In the genomic region with DNA sequence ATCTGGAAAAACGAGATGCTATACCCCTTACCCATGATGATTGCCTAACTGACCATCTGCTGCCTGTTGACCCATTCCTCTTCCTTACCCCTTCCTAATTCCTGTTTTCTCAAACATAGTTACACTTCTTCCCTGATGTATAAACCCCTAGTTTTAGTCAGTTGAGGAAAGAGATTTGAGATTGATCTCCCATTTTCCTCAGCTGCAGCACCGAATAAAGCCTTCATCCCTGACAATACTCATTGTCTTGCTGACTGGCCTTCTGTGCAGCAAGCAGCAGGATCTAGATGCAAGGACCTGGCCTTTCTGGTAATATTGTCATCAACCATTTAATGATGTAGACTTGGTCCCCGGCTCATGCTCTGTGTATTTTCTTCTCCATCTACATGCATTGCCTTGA, we compare ENCODE assay signal across 13 cellular contexts. TPM values are rescaled to one million over a fixed set of nuclear protein-coding genes. Genes with fewer than 3 reads are reported as not detected.
DNase-seq lines count a peak whose midpoint lies in the region; ATAC-seq and TF ChIP-seq lines count a peak whose summit lies in the region.
"Had no signal": no experiment of that assay in that cellular context is flagged by ENCODE, and none has a peak within 500 bp of the region (broad histone marks: within the 10 kb centered on the region; RNA-seq: fewer than 3 reads in every experiment).

No MANE protein-coding gene starts in this region.

- H2AFZ ChIP-seq in GM23338, result no peak overlapping the region; the same call in 1 of the 2 replicates

- H3K4me3 ChIP-seq in CD4-positive, CD25-positive, alpha-beta regulatory T cell (ENCODE audit: low read depth, low read length), result peak overlapping the region; percentile 66
- 0 out of 2 replicates have a peak overlapping the region, but pooled peaks have one; percentile 23 for H3K4me3 ChIP-seq in GM23338

- H3K4me2 ChIP-seq in GM23338, result peak overlapping the region; percentile 95

- H3K27ac ChIP-seq in CD4-positive, CD25-positive, alpha-beta regulatory T cell (ENCODE audit: insufficient read depth, low read length, poor library complexity, severe bottlenecking), result no peak overlapping the region
- no peak overlapping the region for H3K27ac ChIP-seq in GM23338 (ENCODE audit: low read depth)

- H3K9me3 ChIP-seq in CD4-positive, CD25-positive, alpha-beta regulatory T cell (ENCODE audit: control insufficient read depth in 2 of 2, low read length in 2 of 2), result peaks cover 16 to 28% of the 10 kb centered on the region in 2 experiments

- H3K36me3 ChIP-seq in CD4-positive, CD25-positive, alpha-beta regulatory T cell (ENCODE audit: control insufficient read depth, insufficient read depth, low read length), result peaks cover 24% of the 10 kb centered on the region
- H3K36me3 ChIP-seq in GM23338 (ENCODE audit: insufficient read depth), result no peaks in the 10 kb centered on the region; the same call in 1 of the 2 replicates

- no peaks in the 10 kb centered on the region for H3K27me3 ChIP-seq in CD4-positive, CD25-positive, alpha-beta regulatory T cell (ENCODE audit: control insufficient read depth, insufficient read depth, low read length)
- H3K27me3 ChIP-seq in GM23338 (ENCODE audit: insufficient read depth), result no peaks in the 10 kb centered on the region

- peaks cover 36% of the 10 kb centered on the region for H3K36me3 Mint-ChIP-seq in CD4-positive, CD25-positive, alpha-beta regulatory T cell
- H3K36me3 Mint-ChIP-seq in GM23338 (ENCODE audit: low read depth), result peaks cover 58% of the 10 kb centered on the region
- peaks cover 41% of the 10 kb centered on the region for H3K36me3 Mint-ChIP-seq in activated T-helper 17 cell treated with anti-CD3 and anti-CD28 coated beads, Interleukin-2, amount 50 U/mL, for 72 hours (ENCODE audit: low read depth)
- peaks cover 32 to 61% (median 41%) of the 10 kb centered on the region in 3 donors for H3K36me3 Mint-ChIP-seq in naive thymus-derived CD8-positive, alpha-beta T cell

- peaks cover 12% of the 10 kb centered on the region for H3K9me2 ChIP-seq in GM23338 (ENCODE audit: insufficient read depth)

- H3K9me3 Mint-ChIP-seq in CD4-positive, CD25-positive, alpha-beta regulatory T cell, result peaks cover 3 to 34% (median 21%) of the 10 kb centered on the region in 7 donors
- H3K9me3 Mint-ChIP-seq in GM23338, result peaks cover 53% of the 10 kb centered on the region
- H3K9me3 Mint-ChIP-seq in activated T-helper 17 cell treated with anti-CD3 and anti-CD28 coated beads, Interleukin-2, amount 50 U/mL, for 72 hours, result peaks cover 10% of the 10 kb centered on the region
- peaks cover 9 to 75% (median 38%) of the 10 kb centered on the region in 9 donors for H3K9me3 Mint-ChIP-seq in naive thymus-derived CD8-positive, alpha-beta T cell

- no peak for ATAC-seq in CD4-positive, CD25-positive, alpha-beta regulatory T cell (ENCODE audit: low read depth in 2 of 2)
- no peak for ATAC-seq in GM23338
- ATAC-seq in activated T-helper 17 cell treated with anti-CD3 and anti-CD28 coated beads, Interleukin-2, amount 50 U/mL, for 72 hours (replicated peaks), result no peak
- ATAC-seq in naive thymus-derived CD8-positive, alpha-beta T cell, result no peak
- no peak for ATAC-seq in GM21717 (IDR thresholded peaks at IDR 0.05; ENCODE audit: unreplicated experiment)
- ATAC-seq in HG02623 (IDR thresholded peaks at IDR 0.05; ENCODE audit: unreplicated experiment), result no peak
- ATAC-seq: T-helper 17 cell had no signal

- DNase-seq in CD4-positive, CD25-positive, alpha-beta regulatory T cell, result no peak
- DNase-seq in GM23338 (ENCODE audit: low spot score), result no peak
- no peak for DNase-seq in naive thymus-derived CD8-positive, alpha-beta T cell
- no peak for DNase-seq in NCI-H226
- DNase-seq in RKO (ENCODE audit: low spot score), result no peak
- DNase-seq: islet precursor cell; NCI-H2029 treated with DMSO at 0.1 percent for 48 hours; NK-92 treated with Interleukin-12 subunit alpha and Interleukin-12 subunit beta, amount 100 ng/mL, for 24 hours; T-helper 17 cell had no signal

- peaks cover 8% of the 10 kb centered on the region for H3F3A ChIP-seq in GM23338 (replicated peaks; ENCODE audit: low read depth)

- peaks cover 22% of the 10 kb centered on the region for H3K79me2 ChIP-seq in GM23338 (replicated peaks; ENCODE audit: insufficient read depth)

- H3K27ac Mint-ChIP-seq in CD4-positive, CD25-positive, alpha-beta regulatory T cell, result peak overlapping the region in 2 of 3 donors; percentile 96
- H3K27ac Mint-ChIP-seq in GM23338, result no peak overlapping the region
- H3K27ac Mint-ChIP-seq in activated T-helper 17 cell treated with anti-CD3 and anti-CD28 coated beads, Interleukin-2, amount 50 U/mL, for 72 hours, result peak overlapping the region; percentile 94
- H3K27ac Mint-ChIP-seq in naive thymus-derived CD8-positive, alpha-beta T cell, result peak overlapping the region in 8 of 10 donors; percentile 44 to 98 (median 96)

- POLR2A ChIA-PET in naive thymus-derived CD8-positive, alpha-beta T cell (lab: Charles Lee), result interaction anchor here (2.0 to 2.5 kb wide), 2 partner anchors 19 to 51 kb away, joined by 7 to 16 read pairs; a partner anchor contains a TSS

- peaks cover 12% of the 10 kb centered on the region for H3K27me3 Mint-ChIP-seq in CD4-positive, CD25-positive, alpha-beta regulatory T cell
- peaks cover 12% of the 10 kb centered on the region for H3K27me3 Mint-ChIP-seq in GM23338 (ENCODE audit: insufficient read depth, low read depth, poor library complexity)
- peaks cover 8% of the 10 kb centered on the region for H3K27me3 Mint-ChIP-seq in activated T-helper 17 cell treated with anti-CD3 and anti-CD28 coated beads, Interleukin-2, amount 50 U/mL, for 72 hours
- H3K27me3 Mint-ChIP-seq in naive thymus-derived CD8-positive, alpha-beta T cell, result peaks cover 8 to 13% (median 11%) of the 10 kb centered on the region in 5 donors

- peaks cover 19% of the 10 kb centered on the region for H3K4me1 ChIP-seq in CD4-positive, CD25-positive, alpha-beta regulatory T cell (ENCODE audit: control insufficient read depth, insufficient read depth, low read length, poor library complexity, severe bottlenecking)
- H3K4me1 ChIP-seq in GM23338 (ENCODE audit: insufficient read depth), result peaks cover 4% of the 10 kb centered on the region; the same call in 1 of the 2 replicates

- H3K4me1 Mint-ChIP-seq in CD4-positive, CD25-positive, alpha-beta regulatory T cell, result peaks cover 14 to 32% (median 19%) of the 10 kb centered on the region in 4 donors
- peaks cover 15% of the 10 kb centered on the region; the same call in 2 of the 3 replicates for H3K4me1 Mint-ChIP-seq in GM23338
- peaks cover 9% of the 10 kb centered on the region for H3K4me1 Mint-ChIP-seq in activated T-helper 17 cell treated with anti-CD3 and anti-CD28 coated beads, Interleukin-2, amount 50 U/mL, for 72 hours
- peaks cover 17 to 37% (median 31%) of the 10 kb centered on the region in 4 donors for H3K4me1 Mint-ChIP-seq in naive thymus-derived CD8-positive, alpha-beta T cell

- peak overlapping the region; percentile 92 to 96 (median 93) for H3K4me3 Mint-ChIP-seq in CD4-positive, CD25-positive, alpha-beta regulatory T cell
- H3K4me3 Mint-ChIP-seq in GM23338, result peak overlapping the region; percentile 96
- H3K4me3 Mint-ChIP-seq in activated T-helper 17 cell treated with anti-CD3 and anti-CD28 coated beads, Interleukin-2, amount 50 U/mL, for 72 hours, result peak overlapping the region; percentile 91
- H3K4me3 Mint-ChIP-seq in naive thymus-derived CD8-positive, alpha-beta T cell, result peak overlapping the region; percentile 87 to 95 (median 94)

- TF ChIP-seq CTCF in GM23338 (conservative IDR thresholded peaks at IDR 0.05; ENCODE audit: low read depth in 2 of 2), result no peak

- peaks cover 14% of the 10 kb centered on the region for H4K20me1 ChIP-seq in GM23338 (replicated peaks; ENCODE audit: insufficient read depth)

RNA-seq across cellular contexts. Expression of a gene that starts 1.0 kb away (rescaled TPM):
- total RNA-seq in CD4-positive, CD25-positive, alpha-beta regulatory T cell, result 35.9 TPM
- 10 to 100 TPM; 12.9 to 25.4 (median 18.1) TPM for polyA plus RNA-seq in CD4-positive, CD25-positive, alpha-beta regulatory T cell
- 15.5 and 25.9 TPM in 2 replicates for total RNA-seq in GM23338 (2014; rRNA removed; shearing (Covaris generic))
- 3.4 and 4.0 TPM in 2 replicates for polyA plus RNA-seq in GM23338 (2016; fragmentation: Nextera tagmentation; extraction: Ambion mirVana)
- total RNA-seq in activated T-helper 17 cell treated with anti-CD3 and anti-CD28 coated beads, Interleukin-2, amount 50 U/mL, for 72 hours, result 10 to 100 TPM; 23.7 to 51.0 TPM
- 10 to 100 TPM; 77.4 to 77.6 TPM for total RNA-seq in naive thymus-derived CD8-positive, alpha-beta T cell
- 10 to 100 TPM; 21.7 to 30.6 (median 29.2) TPM for polyA plus RNA-seq in naive thymus-derived CD8-positive, alpha-beta T cell

RNA-seq across cellular contexts. Expression of a gene that starts 23.0 kb away (rescaled TPM):
- total RNA-seq in CD4-positive, CD25-positive, alpha-beta regulatory T cell, result not detected
- not detected for polyA plus RNA-seq in CD4-positive, CD25-positive, alpha-beta regulatory T cell
- not detected in 2 replicates for total RNA-seq in GM23338 (2014; rRNA removed; shearing (Covaris generic))
- polyA plus RNA-seq in GM23338 (2016; fragmentation: Nextera tagmentation; extraction: Ambion mirVana), result not detected in 2 replicates
- total RNA-seq in activated T-helper 17 cell treated with anti-CD3 and anti-CD28 coated beads, Interleukin-2, amount 50 U/mL, for 72 hours, result not detected
- not detected for total RNA-seq in naive thymus-derived CD8-positive, alpha-beta T cell
- polyA plus RNA-seq in naive thymus-derived CD8-positive, alpha-beta T cell, result not detected
- total RNA-seq: T-helper 17 cell had no signal

RNA-seq across cellular contexts. Expression of a gene that starts 40.5 kb away (rescaled TPM):
- 0.69 TPM for total RNA-seq in CD4-positive, CD25-positive, alpha-beta regulatory T cell
- polyA plus RNA-seq in CD4-positive, CD25-positive, alpha-beta regulatory T cell, result under 1 TPM in 1 of 4 donors, not detected in 3; 0.22 TPM
- total RNA-seq in GM23338 (2014; rRNA removed; shearing (Covaris generic)), result 2.4 and 6.7 TPM in 2 replicates
- 3.2 and 4.9 TPM in 2 replicates for polyA plus RNA-seq in GM23338 (2016; fragmentation: Nextera tagmentation; extraction: Ambion mirVana)
- 1 to 10 TPM; 2.1 to 3.5 TPM for total RNA-seq in activated T-helper 17 cell treated with anti-CD3 and anti-CD28 coated beads, Interleukin-2, amount 50 U/mL, for 72 hours
- 1 to 10 TPM; 1.0 to 2.0 TPM for total RNA-seq in naive thymus-derived CD8-positive, alpha-beta T cell
- polyA plus RNA-seq in naive thymus-derived CD8-positive, alpha-beta T cell, result not detected

RNA-seq across cellular contexts. Expression of a gene that starts 45.3 kb away (rescaled TPM):
- not detected for total RNA-seq in CD4-positive, CD25-positive, alpha-beta regulatory T cell
- polyA plus RNA-seq in CD4-positive, CD25-positive, alpha-beta regulatory T cell, result not detected
- not detected in 2 replicates for total RNA-seq in GM23338 (2014; rRNA removed; shearing (Covaris generic))
- not detected in 2 replicates for polyA plus RNA-seq in GM23338 (2016; fragmentation: Nextera tagmentation; extraction: Ambion mirVana)
- not detected for total RNA-seq in activated T-helper 17 cell treated with anti-CD3 and anti-CD28 coated beads, Interleukin-2, amount 50 U/mL, for 72 hours
- not detected for total RNA-seq in naive thymus-derived CD8-positive, alpha-beta T cell
- polyA plus RNA-seq in naive thymus-derived CD8-positive, alpha-beta T cell, result not detected
- total RNA-seq: H4, T-helper 17 cell had no signal

RNA-seq across cellular contexts. Expression of a gene that starts 50.1 kb away (rescaled TPM):
- total RNA-seq in CD4-positive, CD25-positive, alpha-beta regulatory T cell, result 30.7 TPM
- polyA plus RNA-seq in CD4-positive, CD25-positive, alpha-beta regulatory T cell, result 1 to 10 TPM; 1.9 to 6.6 (median 4.0) TPM
- 18.5 and 19.0 TPM in 2 replicates for total RNA-seq in GM23338 (2014; rRNA removed; shearing (Covaris generic))
- 1.3 and 1.7 TPM in 2 replicates for polyA plus RNA-seq in GM23338 (2016; fragmentation: Nextera tagmentation; extraction: Ambion mirVana)
- total RNA-seq in activated T-helper 17 cell treated with anti-CD3 and anti-CD28 coated beads, Interleukin-2, amount 50 U/mL, for 72 hours, result 10 to 100 TPM in 1 of 2 donors, 1 to 10 TPM in 1; 9.1 to 16.7 TPM
- 10 to 100 TPM; 22.3 to 24.3 TPM for total RNA-seq in naive thymus-derived CD8-positive, alpha-beta T cell
- 1 to 10 TPM; 3.2 to 3.8 (median 3.6) TPM for polyA plus RNA-seq in naive thymus-derived CD8-positive, alpha-beta T cell
